Comparison of ENCODE assay signal across 28 cellular contexts in genomic region chr2:67182884-67183283, GRCh38.
"Had no signal": no experiment of that assay in that cellular context is flagged by ENCODE, and none has a peak within 500 bp of the region (broad histone marks: within the 10 kb centered on the region; RNA-seq: fewer than 3 reads in every experiment).

No MANE protein-coding gene starts in this region.

- H3K36me3 ChIP-seq: neural progenitor cell, spleen, suprapubic skin, tibial artery, transverse colon, upper lobe of right lung, uterus had no signal

- H3K9me3 ChIP-seq: psoas muscle, suprapubic skin, testis, tibial artery, transverse colon, upper lobe of right lung, uterus had no signal

- H3K4me3 ChIP-seq: neural progenitor cell, psoas muscle, skin epidermis, smooth muscle cell, spleen, suprapubic skin, testis, tibial artery, transverse colon, upper lobe of right lung, uterus had no signal

- H3K4me1 ChIP-seq: neural progenitor cell, parathyroid adenoma, psoas muscle, spleen, suprapubic skin, testis, tibial artery, transverse colon, upper lobe of right lung, uterus had no signal

- H3K27me3 ChIP-seq: neural progenitor cell, spleen, suprapubic skin, testis, tibial artery, transverse colon, upper lobe of right lung, uterus had no signal

- DNase-seq: naive thymus-derived CD4-positive, alpha-beta T cell; natural killer cell; occipital lobe; posterior cingulate gyrus; psoas muscle; right cardiac atrium; spleen; stimulated activated CD4-positive, alpha-beta T cell treated with anti-CD3 and anti-CD28 coated beads, Interleukin-12 subunit alpha, Interleukin-12 subunit beta, amount 100 ng/mL, for 4 hours; stimulated activated CD4-positive, alpha-beta T cell treated with anti-CD3 and anti-CD28 coated beads, Interleukin-1b, Interleukin-23, amount 100 ng/mL, for 48 hours; stimulated activated CD4-positive, alpha-beta T cell treated with anti-CD3 and anti-CD28 coated beads, Interleukin-4, amount 100 ng/mL, for 1 hour; stimulated activated CD4-positive, alpha-beta T cell treated with anti-CD3 and anti-CD28 coated beads, Interleukin-4, amount 100 ng/mL, for 4 hours; stimulated activated CD8-positive, alpha-beta memory T cell treated with anti-CD3 and anti-CD28 coated beads, Interleukin-4, amount 100 ng/mL, for 48 hours; stimulated activated naive CD4-positive, alpha-beta T cell; stimulated activated naive CD8-positive, alpha-beta T cell treated with anti-CD3 and anti-CD28 coated beads, Interleukin-15, amount 100 ng/mL, for 72 hours; stimulated activated naive CD8-positive, alpha-beta T cell treated with anti-CD3 and anti-CD28 coated beads, Interleukin-15, Interleukin-2, amounts not matched to agents 100 U/mL and 50 U/mL, for 24 hours; substantia nigra; testis; tibial artery; transverse colon; upper lobe of right lung; uterus had no signal

- H3K27ac ChIP-seq: neural progenitor cell, parathyroid adenoma, psoas muscle, skin epidermis, spleen, suprapubic skin, testis, tibial artery, transverse colon, upper lobe of right lung, uterus had no signal

- ATAC-seq: naive thymus-derived CD4-positive, alpha-beta T cell; natural killer cell; psoas muscle; right cardiac atrium; sciatic nerve; stimulated activated memory B cell treated with anti-CD40 and anti-IgM and Interleukin-4, amounts not matched to agents 10 μg/mL and 1 μg/mL and 100 μg/mL, for 72 hours; stimulated activated naive CD8-positive, alpha-beta T cell treated with anti-CD3 and anti-CD28 coated beads, Interleukin-15, amount 100 ng/mL, for 72 hours; stimulated activated naive CD8-positive, alpha-beta T cell treated with anti-CD3 and anti-CD28 coated beads, Interleukin-15, Interleukin-2, amounts not matched to agents 100 U/mL and 50 U/mL, for 24 hours; upper lobe of right lung had no signal
